Comparison of ENCODE assay signal across 1 cellular context in the genomic region with DNA sequence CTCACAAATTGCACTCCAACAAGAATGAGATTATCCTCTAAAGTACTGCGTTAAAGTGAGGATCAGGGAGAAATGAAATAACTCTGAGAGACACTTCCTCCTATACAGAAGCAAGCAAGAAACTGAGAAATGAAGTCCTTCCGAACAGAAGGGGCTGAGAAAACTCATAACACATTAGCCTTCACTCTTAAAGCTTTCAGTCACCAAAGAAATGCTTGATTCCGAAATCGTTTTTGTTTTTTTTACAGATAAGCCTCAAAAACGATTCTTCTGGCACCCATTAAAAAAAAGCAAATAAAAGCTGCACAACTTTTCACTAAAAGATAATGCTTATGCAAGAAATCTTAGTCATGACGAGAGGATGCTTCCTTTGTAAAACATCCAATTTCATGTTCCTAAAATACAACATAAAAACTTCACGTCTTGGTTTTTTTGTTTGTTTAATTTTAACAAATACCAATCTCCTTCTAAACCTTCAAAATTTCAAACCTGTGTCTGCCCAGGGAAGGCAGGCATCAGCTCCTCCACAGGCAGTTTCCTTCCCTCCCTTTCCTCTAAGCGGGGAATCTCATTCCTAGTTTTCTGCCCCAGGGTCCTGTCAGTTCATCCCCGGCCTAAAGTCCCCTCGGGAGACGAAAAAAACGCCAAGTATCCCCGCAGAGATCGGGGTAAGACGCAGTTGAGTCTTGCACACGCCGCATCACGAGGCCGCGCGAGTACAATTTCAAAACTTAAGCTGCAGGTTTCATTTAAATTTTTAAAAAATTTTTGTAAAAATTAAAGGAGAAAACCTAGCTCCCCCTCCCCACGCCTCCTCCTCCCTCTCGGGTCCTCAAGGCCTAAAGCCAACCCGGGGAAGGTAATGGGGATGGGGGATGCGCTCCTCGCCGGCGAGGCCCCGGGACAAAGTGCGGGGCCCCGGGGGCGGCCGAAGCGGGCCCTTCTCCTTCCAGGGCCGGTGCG.
TF ChIP-seq lines count a peak whose summit lies in the region.

No MANE protein-coding gene starts in this region.

TF ChIP-seq in H1, 55 proteins besides CTCF, POLR2A, EP300 and RAD21:
- TF ChIP-seq, protein P1, sequence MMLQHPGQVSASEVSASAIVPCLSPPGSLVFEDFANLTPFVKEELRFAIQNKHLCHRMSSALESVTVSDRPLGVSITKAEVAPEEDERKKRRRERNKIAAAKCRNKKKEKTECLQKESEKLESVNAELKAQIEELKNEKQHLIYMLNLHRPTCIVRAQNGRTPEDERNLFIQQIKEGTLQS (IDR thresholded peaks at IDR 0.05; ENCODE audit: insufficient read depth, low read depth, low read length), result no peak
- peak; percentile 32 for TF ChIP-seq ASH2L (IDR thresholded peaks at IDR 0.05; ENCODE audit: low read length)
- TF ChIP-seq SIN3A (conservative IDR thresholded peaks at IDR 0.05 in 1 of 2, IDR thresholded peaks at IDR 0.05 in 1 of 2; ENCODE audit: low read depth in 1 of 2, low read length in 2 of 2), result 0 out of 4 replicates have a peak, but pooled peaks of 1 of the 2 experiments have one; percentile 21
- TF ChIP-seq KDM4A (IDR thresholded peaks at IDR 0.05; ENCODE audit: low read depth, low read length, severe bottlenecking), result no peak
